Comparison of ENCODE assay signal across 8 cellular contexts in the genomic region with DNA sequence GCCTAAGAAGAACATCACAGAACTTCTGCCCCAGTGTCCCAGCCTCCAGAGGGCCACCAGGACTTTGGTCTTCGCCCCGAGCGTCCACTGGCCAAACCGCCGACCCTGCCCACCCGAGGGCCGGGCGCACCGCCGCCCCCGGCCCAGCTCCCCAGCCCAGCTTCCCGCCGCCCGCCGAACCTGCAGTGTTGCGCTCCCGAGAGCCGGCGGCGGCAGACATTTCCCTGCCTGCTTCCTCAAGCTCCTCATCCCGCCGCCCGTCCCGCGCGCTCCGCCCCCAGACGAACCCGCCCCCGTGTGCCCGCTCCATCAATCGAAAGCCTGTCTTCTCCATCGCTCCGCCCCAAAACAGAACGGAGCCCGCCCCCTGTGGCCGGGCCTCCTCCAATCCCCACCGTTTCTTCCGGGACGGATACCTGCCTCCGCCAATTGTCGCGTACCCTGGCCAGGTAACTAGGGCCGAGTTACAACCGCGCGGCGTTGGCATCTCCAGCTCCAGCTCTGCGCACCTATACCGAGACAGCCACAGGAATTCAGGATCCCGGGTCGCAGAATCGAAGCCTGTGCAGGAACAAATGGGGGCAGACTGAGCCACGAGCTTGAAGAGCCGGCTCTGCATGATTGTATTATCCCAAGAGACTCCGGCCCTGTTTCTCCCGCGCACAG. TPM values are rescaled to one million over a fixed set of nuclear protein-coding genes. Genes with fewer than 3 reads are reported as not detected.
DNase-seq lines count a peak whose midpoint lies in the region; ATAC-seq and TF ChIP-seq lines count a peak whose summit lies in the region.

No MANE protein-coding gene starts in this region.

- H3K27me3 Mint-ChIP-seq in neural crest cell (ENCODE audit: low read depth): no peaks in the 10 kb centered on the region
- H3K27me3 Mint-ChIP-seq in stimulated activated naive CD8-positive, alpha-beta T cell treated with anti-CD3 and anti-CD28 coated beads, Interleukin-15, amount 100 ng/mL, for 72 hours: no peaks in the 10 kb centered on the region

- peaks cover 2% of the 10 kb centered on the region for H3K36me3 Mint-ChIP-seq in neural crest cell (ENCODE audit: low read depth)

- no peaks in the 10 kb centered on the region for H3K36me3 ChIP-seq in MM.1S (replicated peaks; ENCODE audit: insufficient read depth, low read length)

- no peaks in the 10 kb centered on the region for H3K9me3 Mint-ChIP-seq in neural crest cell
- H3K9me3 Mint-ChIP-seq in stimulated activated naive CD8-positive, alpha-beta T cell treated with anti-CD3 and anti-CD28 coated beads, Interleukin-15, amount 100 ng/mL, for 72 hours: no peaks in the 10 kb centered on the region

- H2AFZ ChIP-seq in MM.1S (ENCODE audit: low read length): peak overlapping the region; percentile 93

- H3K4me1 Mint-ChIP-seq in neural crest cell: peaks cover 21% of the 10 kb centered on the region
- peaks cover 56% of the 10 kb centered on the region for H3K4me1 Mint-ChIP-seq in stimulated activated naive CD8-positive, alpha-beta T cell treated with anti-CD3 and anti-CD28 coated beads, Interleukin-15, amount 100 ng/mL, for 72 hours

- H3K27me3 ChIP-seq in MM.1S (replicated peaks; ENCODE audit: insufficient read depth, low read length): no peaks in the 10 kb centered on the region

- TF ChIP-seq CTCF in MM.1S (IDR thresholded peaks at IDR 0.05; ENCODE audit: low read length): no peak
- TF ChIP-seq CTCF in fibroblast of villous mesenchyme (IDR thresholded peaks at IDR 0.05; ENCODE audit: insufficient read depth, low read depth, low read length): no peak
- TF ChIP-seq CTCF in neural crest cell (conservative IDR thresholded peaks at IDR 0.05): no peak

- no peaks in the 10 kb centered on the region for H3F3A ChIP-seq in MM.1S (ENCODE audit: insufficient read depth, low read length)

- H3K4me1 ChIP-seq in MM.1S (ENCODE audit: low read length): no peaks in the 10 kb centered on the region

- no peaks in the 10 kb centered on the region for H4K20me1 ChIP-seq in MM.1S (ENCODE audit: insufficient read depth, low read length)

- peak; percentile 93 for DNase-seq in GDM1 (lab: John Stamatoyannopoulos, UW)
- DNase-seq in HCEC 1CT: peak; percentile 94
- peak; percentile 97 for DNase-seq in MM.1S
- DNase-seq in SHP77 (lab: John Stamatoyannopoulos, UW): peak; percentile 94 to 95
- DNase-seq in activated effector memory CD4-positive, alpha-beta T cell treated with anti-CD3 and anti-CD28 coated beads, Interleukin-2, amount 50 U/mL, for 16 hours: peak; percentile 99
- peak; percentile 94 for DNase-seq in fibroblast of villous mesenchyme (ENCODE audit: low read depth)
- DNase-seq in neural crest cell (ENCODE audit: low read depth, low spot score): peak; percentile 97
- peak; percentile 94 to 96 for DNase-seq in stimulated activated naive CD8-positive, alpha-beta T cell treated with anti-CD3 and anti-CD28 coated beads, Interleukin-15, amount 100 ng/mL, for 72 hours

- no peak overlapping the region for H3K27ac ChIP-seq in MM.1S (ENCODE audit: low read length)

- H3K9me3 ChIP-seq in MM.1S (replicated peaks; ENCODE audit: insufficient read depth, low read length): no peaks in the 10 kb centered on the region

- H3K79me2 ChIP-seq in MM.1S (ENCODE audit: low read length): peaks cover 22% of the 10 kb centered on the region

- H3K4me3 ChIP-seq in MM.1S (ENCODE audit: low read length) (peak overlapping the region; percentile 85), fibroblast of villous mesenchyme (ENCODE audit: low read depth, low read length) (peak overlapping the region; percentile 70)

- peak overlapping the region; percentile 94 for H3K27ac Mint-ChIP-seq in neural crest cell (ENCODE audit: unreplicated experiment)
- H3K27ac Mint-ChIP-seq in stimulated activated naive CD8-positive, alpha-beta T cell treated with anti-CD3 and anti-CD28 coated beads, Interleukin-15, amount 100 ng/mL, for 72 hours: peak overlapping the region; percentile 77 to 93

- peak overlapping the region; percentile 99 for H3K4me2 ChIP-seq in MM.1S (ENCODE audit: low read depth, low read length)

- peak; percentile 98 for ATAC-seq in stimulated activated naive CD8-positive, alpha-beta T cell treated with anti-CD3 and anti-CD28 coated beads, Interleukin-15, amount 100 ng/mL, for 72 hours

- H3K9me2 ChIP-seq in MM.1S (replicated peaks; ENCODE audit: insufficient read depth, low read length): no peaks in the 10 kb centered on the region

- H3K9ac ChIP-seq in MM.1S (ENCODE audit: low read length): peak overlapping the region; percentile 74; the same call in 1 of the 2 replicates

- H3K4me3 Mint-ChIP-seq in neural crest cell: peak overlapping the region; percentile 97
- H3K4me3 Mint-ChIP-seq in stimulated activated naive CD8-positive, alpha-beta T cell treated with anti-CD3 and anti-CD28 coated beads, Interleukin-15, amount 100 ng/mL, for 72 hours: peak overlapping the region; percentile 87 to 90

RNA-seq across cellular contexts. Expression of a gene that starts 15.2 kb away (rescaled TPM):
- total RNA-seq in fibroblast of villous mesenchyme: 31.1 and 35.1 TPM in 2 replicates
- 18.8 and 19.1 TPM in 2 replicates for total RNA-seq in neural crest cell

RNA-seq across cellular contexts. Expression of a gene that starts 58.2 kb away (rescaled TPM):
- total RNA-seq in fibroblast of villous mesenchyme (108 and 116 TPM in 2 replicates), neural crest cell (113 and 119 TPM in 2 replicates)
